Comparison of ENCODE assay signal across 11 cellular contexts in the genomic region with DNA sequence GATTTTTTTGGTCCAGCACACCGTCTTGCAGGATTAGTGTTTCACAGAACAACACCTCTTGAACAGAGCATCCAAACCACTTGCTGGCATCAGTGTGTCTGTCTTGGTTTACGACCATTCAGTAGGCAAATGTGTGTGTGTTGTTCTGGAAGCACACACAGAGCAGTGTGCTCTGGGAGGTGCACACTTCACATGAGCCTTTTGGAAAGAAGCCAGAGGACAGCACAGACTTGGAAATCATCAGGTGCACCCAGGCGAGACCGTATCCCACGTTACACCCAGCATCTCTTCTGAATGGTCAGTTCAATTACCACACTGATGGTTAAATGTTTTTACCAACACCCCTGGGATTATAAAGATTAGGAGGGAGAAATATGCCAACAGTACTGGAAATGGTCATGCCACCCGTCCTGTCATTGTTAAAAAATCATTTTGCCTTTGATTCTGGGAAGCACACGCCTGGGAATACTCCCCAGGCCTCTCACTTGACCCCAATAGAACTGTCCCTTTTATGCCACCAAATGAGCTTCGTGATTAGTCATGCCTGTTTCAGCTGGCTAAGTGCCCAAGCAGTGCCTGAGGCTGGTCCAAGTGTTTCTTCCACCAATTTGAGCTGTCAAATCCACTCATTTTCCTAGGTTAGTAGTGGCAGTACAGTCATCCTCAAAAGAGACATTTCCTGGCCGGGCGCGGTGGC.
DNase-seq lines count a peak whose midpoint lies in the region; ATAC-seq and TF ChIP-seq lines count a peak whose summit lies in the region.
"Had no signal": no experiment of that assay in that cellular context is flagged by ENCODE, and none has a peak within 500 bp of the region (broad histone marks: within the 10 kb centered on the region; RNA-seq: fewer than 3 reads in every experiment).

No MANE protein-coding gene starts in this region.

- DNase-seq in A172 (ENCODE audit: low spot score) (peak; percentile 69), LNCaP clone FGC (ENCODE audit: low read depth) (peak; percentile 21), NCI-H526 (lab: John Stamatoyannopoulos, UW) (peak; percentile 81 to 87), epithelial cell of esophagus (ENCODE audit: low read depth) (peak; percentile 22), hepatocyte (ENCODE audit: low spot score) (no peak), aorta (no peak)
- DNase-seq in activated CD4-positive, alpha-beta T cell treated with anti-CD3 and anti-CD28 coated beads, Interleukin-2, amount 50 U/mL, for 1 hour = no peak
- DNase-seq: activated naive CD8-positive, alpha-beta T cell treated with anti-CD3 and anti-CD28 coated beads for 36 hours; NCI-H226; spleen had no signal

- H3K4me1 ChIP-seq in hepatocyte (ENCODE audit: insufficient read depth) = no peaks in the 10 kb centered on the region
- H3K4me1 ChIP-seq in aorta (ENCODE audit: control insufficient read depth in 1 of 2, insufficient read depth in 2 of 2, low read length in 2 of 2) = peaks cover 0 to 2% of the 10 kb centered on the region in 2 donors
- H3K4me1 ChIP-seq: spleen had no signal

- no peak overlapping the region for H3K4me3 ChIP-seq in LNCaP clone FGC (ENCODE audit: low read depth, low read length)
- H3K4me3 ChIP-seq in epithelial cell of esophagus (ENCODE audit: low read length) = no peak overlapping the region
- H3K4me3 ChIP-seq in hepatocyte = no peak overlapping the region
- no peak overlapping the region for H3K4me3 ChIP-seq in aorta (ENCODE audit: low read length in 2 of 2)
- H3K4me3 ChIP-seq: spleen had no signal

- no peaks in the 10 kb centered on the region for H3K27me3 ChIP-seq in hepatocyte
- H3K27me3 ChIP-seq in aorta (ENCODE audit: control insufficient read depth in 1 of 2, insufficient read depth in 2 of 2, low read length in 1 of 2) = no peaks in the 10 kb centered on the region

- intact Hi-C loops in aorta (cut with DNase I) = no loop called here

- H3K79me2 ChIP-seq in hepatocyte = no peaks in the 10 kb centered on the region

- no peak overlapping the region for H3K4me2 ChIP-seq in hepatocyte

- WGBS in hepatocyte (ENCODE audit: low lambda C conversion rate, missing lambda C conversion rate) = 75% methylated on average over 8 of the region's 11 CpGs
- 32 to 34% methylated on average over 9 to 10 of the region's 11 CpGs for WGBS in aorta, 2 donors

- H3K9me2 ChIP-seq in hepatocyte (replicated peaks; ENCODE audit: insufficient read depth) = no peaks in the 10 kb centered on the region

- no peaks in the 10 kb centered on the region for H4K20me1 ChIP-seq in hepatocyte (ENCODE audit: insufficient read depth, poor library complexity, severe bottlenecking)

- no peaks in the 10 kb centered on the region for H3K9me3 ChIP-seq in hepatocyte (ENCODE audit: low read depth)
- H3K9me3 ChIP-seq in aorta (ENCODE audit: control insufficient read depth, low read length) = no peaks in the 10 kb centered on the region
- H3K9me3 ChIP-seq: spleen had no signal

- H2AFZ ChIP-seq in hepatocyte = no peak overlapping the region

- no peak overlapping the region for H3K27ac ChIP-seq in hepatocyte
- no peak overlapping the region for H3K27ac ChIP-seq in aorta (ENCODE audit: low read depth in 1 of 2, low read length in 2 of 2)
- H3K27ac ChIP-seq: spleen had no signal

- no peaks in the 10 kb centered on the region for H3K36me3 ChIP-seq in hepatocyte (replicated peaks; ENCODE audit: insufficient read depth, low read depth)
- no peaks in the 10 kb centered on the region for H3K36me3 ChIP-seq in aorta (ENCODE audit: control insufficient read depth in 1 of 2, insufficient read depth in 2 of 2, low read length in 1 of 2)
- H3K36me3 ChIP-seq: spleen had no signal

- TF ChIP-seq CTCF in LNCaP clone FGC (IDR thresholded peaks at IDR 0.05; ENCODE audit: control insufficient read depth, extremely low read depth, insufficient read depth) (no peak), epithelial cell of esophagus (IDR thresholded peaks at IDR 0.05; ENCODE audit: insufficient read depth, low read depth, low read length, missing control alignments) (no peak), hepatocyte (IDR thresholded peaks at IDR 0.05; ENCODE audit: poor library complexity) (no peak)

- ATAC-seq in HG03571 (IDR thresholded peaks at IDR 0.05; ENCODE audit: unreplicated experiment) (no peak), aorta (ENCODE audit: low FRiP score) (no peak)

Comparison
In these comparisons a context has a peak if more than half of its experiments do, and no peak if none do; other contexts are left out.
1. DNase-seq: peak in A172 (single experiment), LNCaP clone FGC (single experiment), NCI-H526 (2 of 2) and epithelial cell of esophagus (single experiment); none in hepatocyte (single experiment), activated CD4-positive, alpha-beta T cell treated with anti-CD3 and anti-CD28 coated beads, Interleukin-2, amount 50 U/mL, for 1 hour (single experiment) and aorta (0 of 2).